ENCODE assay signal across 12 cellular contexts in the genomic region with DNA sequence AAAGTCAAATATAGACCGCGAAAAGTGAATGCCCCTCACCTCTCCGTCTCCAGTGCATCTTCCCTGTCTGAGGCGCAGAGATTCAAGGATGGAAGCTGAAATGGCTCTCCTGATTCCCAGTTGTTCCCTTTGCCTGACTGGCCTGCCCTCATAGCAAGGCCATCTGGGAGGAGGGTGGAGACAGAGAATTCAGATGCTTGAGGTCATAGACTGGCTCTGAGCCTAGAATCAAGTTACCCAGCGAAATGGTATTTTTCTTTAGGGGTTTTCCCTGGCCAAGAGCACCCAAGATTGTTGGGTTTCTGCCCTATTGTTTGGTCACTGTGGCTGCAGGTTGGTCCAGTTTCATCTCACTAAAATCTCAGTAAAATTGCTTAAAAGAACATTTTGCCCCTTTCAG.
DNase-seq lines count a peak whose midpoint lies in the region; ATAC-seq and TF ChIP-seq lines count a peak whose summit lies in the region.
"Had no signal": no experiment of that assay in that cellular context is flagged by ENCODE, and none has a peak within 500 bp of the region (broad histone marks: within the 10 kb centered on the region; RNA-seq: fewer than 3 reads in every experiment).

No MANE protein-coding gene starts in this region.

- peak overlapping the region; percentile 14; the same call in 1 of the 2 replicates for H3K27ac ChIP-seq in 22Rv1
- H3K27ac ChIP-seq in VCaP = 0 out of 2 replicates have a peak overlapping the region, but pooled peaks have one; percentile 4
- H3K27ac ChIP-seq: BLaER1 treated with 17β-estradiol and CSF1 and Interleukin-3, amounts not matched to agents 10 nM and 100 nM; sigmoid colon had no signal

- no peak for TF ChIP-seq CTCF in 22Rv1 (IDR thresholded peaks at IDR 0.05)
- no peak for TF ChIP-seq CTCF in VCaP (conservative IDR thresholded peaks at IDR 0.05)
- TF ChIP-seq CTCF in foreskin fibroblast (IDR thresholded peaks at IDR 0.05; ENCODE audit: low read depth, low read length) = no peak
- TF ChIP-seq CTCF in GM10266 (IDR thresholded peaks at IDR 0.05; ENCODE audit: control insufficient read depth, insufficient read depth, low read depth, missing control alignments) = no peak

- DNase-seq in GM04504 (ENCODE audit: low read depth) = peak; percentile 77
- peak; percentile 77 to 92 for DNase-seq in foreskin fibroblast
- DNase-seq in GM10266 (ENCODE audit: extremely low spot score) = no peak
- no peak for DNase-seq in NCI-H345 (lab: John Stamatoyannopoulos, UW)
- DNase-seq: activated naive CD8-positive, alpha-beta T cell treated with anti-CD3 and anti-CD28 coated beads, Interleukin-2, amount 10 ng/mL, durations not matched to agents 7 days and 5 days; sigmoid colon had no signal

- no peak overlapping the region for H3K4me3 ChIP-seq in foreskin fibroblast (ENCODE audit: low read depth in 1 of 2, low read length in 2 of 2)
- H3K4me3 ChIP-seq: BLaER1 treated with 17β-estradiol and CSF1 and Interleukin-3, amounts not matched to agents 10 nM and 100 nM; GM23338; sigmoid colon had no signal

- no peak for ATAC-seq in HG02973 (IDR thresholded peaks at IDR 0.05; ENCODE audit: unreplicated experiment)
- no peak for ATAC-seq in GM21423 (IDR thresholded peaks at IDR 0.05; ENCODE audit: unreplicated experiment)
- ATAC-seq: GM23338 had no signal

Comparison
In these comparisons a context has a peak if more than half of its experiments do, and no peak if none do; other contexts are left out.
1. DNase-seq: peak in GM04504 (single experiment) and foreskin fibroblast (2 of 2); none in GM10266 (single experiment) and NCI-H345 (single experiment).